8 cellular contexts compared by ENCODE assay signal in the genomic region with DNA sequence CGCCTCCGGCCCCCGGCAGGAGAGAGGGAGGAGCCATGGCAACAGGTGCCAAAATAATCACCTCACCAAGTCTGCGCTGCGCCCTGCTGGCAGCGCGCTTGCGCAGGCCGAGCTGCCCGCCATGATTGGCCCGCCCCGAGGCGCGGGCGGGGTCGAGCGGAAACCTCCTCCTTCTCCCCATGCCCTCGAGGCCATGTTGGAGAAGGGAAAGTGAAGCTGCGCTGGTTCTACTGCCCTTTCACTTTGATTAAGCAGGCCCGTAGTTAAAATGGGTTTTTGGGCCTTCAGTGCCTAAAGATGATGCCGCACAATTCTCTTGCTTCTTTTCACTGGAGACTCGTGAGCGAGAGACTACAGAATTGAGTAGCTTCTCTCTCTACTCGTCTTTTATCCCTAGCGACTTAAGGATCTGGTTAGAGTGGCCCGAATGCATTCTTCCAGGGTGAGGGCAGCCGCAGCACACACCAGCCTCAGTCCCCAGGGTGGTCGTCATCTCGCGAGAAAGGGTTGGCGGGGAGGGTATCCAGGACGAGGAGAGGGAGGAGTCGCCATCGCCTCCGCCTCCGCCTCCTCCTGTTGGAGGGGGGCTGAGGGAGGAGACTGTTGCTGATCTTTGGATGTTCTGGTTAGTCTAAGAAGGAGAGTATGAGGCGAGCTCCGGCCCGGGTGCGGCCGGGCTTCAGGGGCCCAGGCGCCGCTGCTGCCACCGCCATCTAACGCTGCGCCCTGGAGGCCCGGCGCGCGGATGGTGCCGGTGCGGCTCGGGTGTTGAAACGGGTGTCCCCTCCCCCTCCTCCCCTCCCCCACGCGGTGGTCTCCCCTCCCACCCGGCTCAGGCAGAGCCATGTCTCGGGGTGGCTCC. TPM values are rescaled to one million over a fixed set of nuclear protein-coding genes. Genes with fewer than 3 reads are reported as not detected.
DNase-seq lines count a peak whose midpoint lies in the region; ATAC-seq, FAIRE-seq and TF ChIP-seq lines count a peak whose summit lies in the region.

A gene with protein sequence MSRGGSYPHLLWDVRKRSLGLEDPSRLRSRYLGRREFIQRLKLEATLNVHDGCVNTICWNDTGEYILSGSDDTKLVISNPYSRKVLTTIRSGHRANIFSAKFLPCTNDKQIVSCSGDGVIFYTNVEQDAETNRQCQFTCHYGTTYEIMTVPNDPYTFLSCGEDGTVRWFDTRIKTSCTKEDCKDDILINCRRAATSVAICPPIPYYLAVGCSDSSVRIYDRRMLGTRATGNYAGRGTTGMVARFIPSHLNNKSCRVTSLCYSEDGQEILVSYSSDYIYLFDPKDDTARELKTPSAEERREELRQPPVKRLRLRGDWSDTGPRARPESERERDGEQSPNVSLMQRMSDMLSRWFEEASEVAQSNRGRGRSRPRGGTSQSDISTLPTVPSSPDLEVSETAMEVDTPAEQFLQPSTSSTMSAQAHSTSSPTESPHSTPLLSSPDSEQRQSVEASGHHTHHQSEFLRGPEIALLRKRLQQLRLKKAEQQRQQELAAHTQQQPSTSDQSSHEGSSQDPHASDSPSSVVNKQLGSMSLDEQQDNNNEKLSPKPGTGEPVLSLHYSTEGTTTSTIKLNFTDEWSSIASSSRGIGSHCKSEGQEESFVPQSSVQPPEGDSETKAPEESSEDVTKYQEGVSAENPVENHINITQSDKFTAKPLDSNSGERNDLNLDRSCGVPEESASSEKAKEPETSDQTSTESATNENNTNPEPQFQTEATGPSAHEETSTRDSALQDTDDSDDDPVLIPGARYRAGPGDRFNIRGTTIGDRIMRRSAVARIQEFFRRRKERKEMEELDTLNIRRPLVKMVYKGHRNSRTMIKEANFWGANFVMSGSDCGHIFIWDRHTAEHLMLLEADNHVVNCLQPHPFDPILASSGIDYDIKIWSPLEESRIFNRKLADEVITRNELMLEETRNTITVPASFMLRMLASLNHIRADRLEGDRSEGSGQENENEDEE (plus strand): TSS at position 616 of the 862 bp plus-strand sequence. CDS start 229 bp downstream, at position 845.

- CTCF ChIA-PET in OCI-LY7 (lab: Charles Lee; ENCODE audit: unreplicated experiment), result no interaction called here
- CTCF ChIA-PET in endothelial cell of umbilical vein (lab: Charles Lee), result interaction anchor here (0.9 to 3.7 kb wide), 10 partner anchors 25 to 248 kb away, joined by 3 to 49 read pairs (median 4); no protein-coding TSS in a partner anchor

- BruUV-seq in OCI-LY7 (replicated peaks; lab: Mats Ljungman, UMichigan) (no TSS peak), endothelial cell of umbilical vein (replicated peaks; lab: Mats Ljungman, UMichigan) (no TSS peak)

- FAIRE-seq in D721Med (lab: Jason Lieb, UNC) (peak; percentile 70), endothelial cell of umbilical vein (lab: Jason Lieb, UNC) (peak; percentile 96)

- H3K79me2 ChIP-seq in OCI-LY7 (ENCODE audit: insufficient read depth, low read depth, low read length), result peaks cover 80% of the 10 kb centered on the region
- H3K79me2 ChIP-seq in endothelial cell of umbilical vein (ENCODE audit: control insufficient read depth, insufficient read depth, low read length), result peaks cover 47% of the 10 kb centered on the region

- H3K9me2 ChIP-seq in OCI-LY7 (ENCODE audit: insufficient read depth, low read length), result no peaks in the 10 kb centered on the region

- no peaks in the 10 kb centered on the region for H3K27me3 ChIP-seq in endothelial cell of umbilical vein (ENCODE audit: control insufficient read depth in 2 of 2, insufficient read depth in 2 of 2, low read length in 2 of 2)

- H2AFZ ChIP-seq in OCI-LY7 (ENCODE audit: low read length) (peak within 1 kb of the TSS; percentile 70), endothelial cell of umbilical vein (ENCODE audit: low read depth, low read length) (peak within 1 kb of the TSS; percentile 85)

- peak; percentile 77 for ATAC-seq in GM21526 (IDR thresholded peaks at IDR 0.05; ENCODE audit: low FRiP score, unreplicated experiment)

- peaks cover 8% of the 10 kb centered on the region; the same call in 1 of the 2 replicates for H4K20me1 ChIP-seq in OCI-LY7 (ENCODE audit: insufficient read depth, low read length)
- no peaks in the 10 kb centered on the region for H4K20me1 ChIP-seq in endothelial cell of umbilical vein (replicated peaks; ENCODE audit: control insufficient read depth, extremely low read depth, insufficient read depth, low read length)

- H3K9me1 ChIP-seq in endothelial cell of umbilical vein (replicated peaks; ENCODE audit: control insufficient read depth, extremely low read depth, insufficient read depth, low read length), result no peaks in the 10 kb centered on the region

- peak within 1 kb of the TSS; percentile 95 for H3K9ac ChIP-seq in endothelial cell of umbilical vein (replicated peaks; ENCODE audit: extremely low read depth, insufficient read depth, low read length)

- no peaks in the 10 kb centered on the region for H3K9me3 ChIP-seq in OCI-LY7 (ENCODE audit: low read length)
- H3K9me3 ChIP-seq in endothelial cell of umbilical vein (replicated peaks; ENCODE audit: control insufficient read depth, insufficient read depth, low read length), result no peaks in the 10 kb centered on the region

- H3K4me3 ChIP-seq in OCI-LY7 (ENCODE audit: low read depth, low read length, poor library complexity, severe bottlenecking) (peak within 1 kb of the TSS; percentile 90), endothelial cell of umbilical vein (replicated peaks in 1 of 3; ENCODE audit: insufficient read depth in 1 of 3, low read depth in 1 of 3, low read length in 3 of 3) (peak within 1 kb of the TSS; percentile 87 to 95 (median 93))

- POLR2A ChIA-PET in OCI-LY7 (lab: Charles Lee) (interaction anchor here (0.6 to 1.5 kb wide), 11 partner anchors 9 to 436 kb away, joined by 3 to 7 read pairs (median 3); a partner anchor contains a TSS), endothelial cell of umbilical vein (lab: Charles Lee) (interaction anchor here (0.7 to 1.5 kb wide), 3 partner anchors 8 to 146 kb away, joined by 3 to 7 read pairs (median 4); no protein-coding TSS in a partner anchor)

- intact Hi-C loops in OCI-LY7 (cut with micrococcal nuclease; ENCODE audit: unreplicated experiment), result loop anchor here (2.0 to 5.0 kb wide), 5 partner anchors 221 to 714 kb away; a partner anchor contains a TSS
- intact Hi-C loops in endothelial cell of umbilical vein (cut with micrococcal nuclease), result loop anchor here (1.0 to 5.0 kb wide), 8 partner anchors 9 to 325 kb away; a partner anchor contains a TSS

- peak within 1 kb of the TSS; percentile 97 for H3K4me2 ChIP-seq in OCI-LY7 (ENCODE audit: low read length)
- peak within 1 kb of the TSS; percentile 97 for H3K4me2 ChIP-seq in endothelial cell of umbilical vein (ENCODE audit: insufficient read depth, low read length)

- H3K36me3 ChIP-seq in OCI-LY7 (ENCODE audit: insufficient read depth, low read length), result no peaks in the 10 kb centered on the region
- no peaks in the 10 kb centered on the region for H3K36me3 ChIP-seq in endothelial cell of umbilical vein (ENCODE audit: control insufficient read depth in 2 of 2, extremely low read depth in 1 of 2, insufficient read depth in 2 of 2, low read length in 2 of 2)

- TF ChIP-seq CTCF in D721Med (IDR thresholded peaks at IDR 0.05; ENCODE audit: insufficient read depth, missing control alignments), result no peak
- no peak for TF ChIP-seq CTCF in OCI-LY7 (conservative IDR thresholded peaks at IDR 0.05; ENCODE audit: low read length)
- no peak for TF ChIP-seq CTCF in endothelial cell of umbilical vein (IDR thresholded peaks at IDR 0.05; ENCODE audit: extremely low read depth in 1 of 2, insufficient read depth in 1 of 2, low read depth in 1 of 2, low read length in 2 of 2)

- peak; percentile 89 for TF ChIP-seq POLR2A in endothelial cell of umbilical vein (IDR thresholded peaks at IDR 0.05; ENCODE audit: low read depth, low read length)

- H3K27ac ChIP-seq in OCI-LY7 (ENCODE audit: low read depth, low read length, poor library complexity, severe bottlenecking) (peak within 1 kb of the TSS; percentile 89), endothelial cell of umbilical vein (ENCODE audit: insufficient read depth, low read depth, low read length) (peak within 1 kb of the TSS; percentile 93)

- dilution Hi-C loops in endothelial cell of umbilical vein (cut with MboI; ENCODE audit: extremely low pct_ligation_motif_present, low sequenced_read_pairs), result no loop called here

- peaks cover 22% of the 10 kb centered on the region for H3K4me1 ChIP-seq in OCI-LY7 (ENCODE audit: insufficient read depth, low read length, poor library complexity, severe bottlenecking)
- H3K4me1 ChIP-seq in endothelial cell of umbilical vein (ENCODE audit: control insufficient read depth, extremely low read depth, insufficient read depth, low read length), result peaks cover 18% of the 10 kb centered on the region

- DNase-seq in D721Med (ENCODE audit: insufficient read length, low spot score) (peak; percentile 95), HuH-7.5 (ENCODE audit: low spot score) (peak; percentile 91), OCI-LY7 (ENCODE audit: low spot score) (peak; percentile 99), activated T-cell treated with anti-CD3 and anti-CD28 coated beads for 1 hour (ENCODE audit: low read depth) (peak; percentile 91), endothelial cell of umbilical vein (ENCODE audit: low read depth, low spot score) (peak; percentile 99), midbrain (lab: John Stamatoyannopoulos, UW) (peak; percentile 99)
- peak; percentile 91 to 94 for DNase-seq in stimulated activated CD8-positive, alpha-beta memory T cell treated with anti-CD3 and anti-CD28 coated beads, Interleukin-2, amount 100 ng/mL, for 1 hour (ENCODE audit: low read depth in 2 of 2)

TF ChIP-seq in endothelial cell of umbilical vein, 7 proteins besides CTCF, POLR2A, EP300 and RAD21 (continues in another document):
- TF ChIP-seq, protein P1, sequence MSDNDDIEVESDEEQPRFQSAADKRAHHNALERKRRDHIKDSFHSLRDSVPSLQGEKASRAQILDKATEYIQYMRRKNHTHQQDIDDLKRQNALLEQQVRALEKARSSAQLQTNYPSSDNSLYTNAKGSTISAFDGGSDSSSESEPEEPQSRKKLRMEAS (IDR thresholded peaks at IDR 0.05; ENCODE audit: insufficient read depth, insufficient read length), result no peak
- no peak for TF ChIP-seq FOS (IDR thresholded peaks at IDR 0.05; ENCODE audit: borderline replicate concordance, insufficient read depth, low read length)
- TF ChIP-seq POLR2AphosphoS5 (IDR thresholded peaks at IDR 0.05; ENCODE audit: insufficient read depth, low read depth, low read length), result peak; percentile 77
- TF ChIP-seq MYC (IDR thresholded peaks at IDR 0.05; ENCODE audit: low read depth, low read length), result no peak

RNA-seq across cellular contexts. Expression of the gene that starts here (rescaled TPM):
- total RNA-seq in OCI-LY7 (2014; rRNA removed; shearing (Covaris generic)), result 23.2 and 25.4 TPM in 2 replicates
- total RNA-seq in OCI-LY7 (2022), result 30.6 and 31.9 TPM in 2 replicates
- total RNA-seq in endothelial cell of umbilical vein, result 38.7 and 39.4 TPM in 2 replicates
- 25.7 and 28.6 TPM in 2 replicates for polyA plus RNA-seq in endothelial cell of umbilical vein
- 33.4 and 40.6 TPM in 2 replicates for polyA plus RNA-seq in endothelial cell of umbilical vein (2011; cell fraction: cytosol; rRNA removed)
- 40.2 and 43.9 TPM in 2 replicates for polyA plus RNA-seq in endothelial cell of umbilical vein (2011; cell fraction: nucleus; rRNA removed)
- 29.5 and 35.6 TPM in 2 replicates for polyA plus RNA-seq in endothelial cell of umbilical vein (2012)
- polyA minus RNA-seq in endothelial cell of umbilical vein, result 42.6 and 56.8 TPM in 2 replicates
- polyA minus RNA-seq in endothelial cell of umbilical vein (2011; cell fraction: cytosol; rRNA and poly(A)+ RNA removed), result 29.5 TPM
- 77.7 and 106 TPM in 2 replicates for polyA minus RNA-seq in endothelial cell of umbilical vein (2011; cell fraction: nucleus; rRNA and poly(A)+ RNA removed)

Comparison
In these comparisons a context has a peak if more than half of its experiments do, and no peak if none do; other contexts are left out.
1. Peak in every context shown above with its lines: DNase-seq, ATAC-seq, H3K4me3 ChIP-seq and H3K27ac ChIP-seq.